15 cellular contexts compared by ENCODE assay signal in the genomic region with DNA sequence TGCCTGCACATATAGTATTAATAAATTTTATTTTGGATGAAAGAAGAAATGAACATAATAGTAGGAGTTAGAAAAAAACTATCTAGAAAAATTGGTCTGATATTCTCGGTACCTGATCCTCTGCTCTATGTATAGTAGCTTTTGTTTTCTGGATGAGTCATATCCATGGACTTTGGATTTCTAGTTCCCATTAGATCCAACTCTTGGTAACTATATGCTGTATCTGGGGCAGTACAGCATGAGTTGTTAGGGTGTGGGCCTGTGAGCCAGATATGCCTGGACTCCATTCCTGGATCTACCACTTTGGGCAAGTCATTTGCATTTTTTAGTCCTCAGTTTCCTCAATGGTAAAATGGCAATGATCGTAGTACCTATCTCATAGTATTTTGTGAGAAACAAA.
DNase-seq lines count a peak whose midpoint lies in the region; ATAC-seq and TF ChIP-seq lines count a peak whose summit lies in the region.
"Had no signal": no experiment of that assay in that cellular context is flagged by ENCODE, and none has a peak within 500 bp of the region (broad histone marks: within the 10 kb centered on the region; RNA-seq: fewer than 3 reads in every experiment).

No MANE protein-coding gene starts in this region.

- ATAC-seq in HG02870 (IDR thresholded peaks at IDR 0.05; ENCODE audit: unreplicated experiment) (no peak), HG03571 (IDR thresholded peaks at IDR 0.05; ENCODE audit: unreplicated experiment) (no peak), left lobe of liver (no peak)

- CTCF ChIA-PET in Calu3 (lab: Charles Lee), result interaction anchor here (0.6 to 1.5 kb wide), 2 partner anchors 16 to 1162 kb away, joined by 3 to 7 read pairs; no protein-coding TSS in a partner anchor

- TF ChIP-seq CTCF in Calu3 (IDR thresholded peaks at IDR 0.05; ENCODE audit: unreplicated experiment), result no peak
- no peak for TF ChIP-seq CTCF in epithelial cell of esophagus (IDR thresholded peaks at IDR 0.05; ENCODE audit: insufficient read depth, low read depth, low read length, missing control alignments)

- H3K36me3 Mint-ChIP-seq in Calu3 (ENCODE audit: insufficient read depth, unreplicated experiment), result no peaks in the 10 kb centered on the region

- no TSS peak for BruUV-seq in Calu3 (replicated peaks; lab: Mats Ljungman, UMichigan)

- peaks cover 5% of the 10 kb centered on the region for H3K9me3 Mint-ChIP-seq in Calu3 (ENCODE audit: low read depth, unreplicated experiment)

- H3K4me3 ChIP-seq in epithelial cell of esophagus (ENCODE audit: low read length), result no peak overlapping the region

- H3K27ac Mint-ChIP-seq in Calu3 (ENCODE audit: unreplicated experiment), result peak overlapping the region; percentile 81

- no peak overlapping the region for H3K4me3 Mint-ChIP-seq in Calu3 (ENCODE audit: low read depth, unreplicated experiment)

- peak; percentile 59 for DNase-seq in Calu3
- DNase-seq in NCI-H226, result peak; percentile 18
- peak; percentile 29 for DNase-seq in epithelial cell of esophagus (ENCODE audit: low read depth)
- peak; percentile 45 for DNase-seq in renal cortical epithelial cell (ENCODE audit: low read depth)
- no peak for DNase-seq in left lobe of liver (ENCODE audit: low spot score)
- no peak for DNase-seq in T1000 (lab: John Stamatoyannopoulos, UW)
- DNase-seq: C1 segment of cervical spinal cord, COR-L47, HCEC 1CT, NCI-H1417 treated with DMSO at 0.1 percent for 48 hours, NCI-H2029 treated with DMSO at 0.1 percent for 48 hours, NCI-H510A treated with DMSO at 0.1 percent for 48 hours, SHP77 treated with DMSO at 0.1 percent for 48 hours had no signal

- intact Hi-C loops in Calu3 (cut with micrococcal nuclease; ENCODE audit: unreplicated experiment), result no loop called here

- H3K4me1 Mint-ChIP-seq in Calu3 (ENCODE audit: low read depth, unreplicated experiment), result peaks cover 13% of the 10 kb centered on the region

- H3K27me3 Mint-ChIP-seq in Calu3 (ENCODE audit: unreplicated experiment), result no peaks in the 10 kb centered on the region

Comparison
In these comparisons a context has a peak if more than half of its experiments do, and no peak if none do; other contexts are left out.
1. DNase-seq: peak in Calu3 (single experiment), NCI-H226 (single experiment), epithelial cell of esophagus (single experiment) and renal cortical epithelial cell (single experiment); none in left lobe of liver (single experiment) and T1000 (single experiment).